Comparison of ENCODE assay signal across 8 cellular contexts in genomic region chr1:155856257-155856974, GRCh38. TPM values are rescaled to one million over a fixed set of nuclear protein-coding genes. Genes with fewer than 3 reads are reported as not detected.
A peak's percentile ranks its signal among the peaks of the same experiment; 100 is the strongest.
DNase-seq lines count a peak whose midpoint lies in the region; ATAC-seq and TF ChIP-seq lines count a peak whose summit lies in the region.

No MANE protein-coding gene starts in this region.

- peak overlapping the region; percentile 84 for H3K9ac ChIP-seq in rectal smooth muscle tissue (ENCODE audit: low read length)

- H3K27me3 ChIP-seq in rectal smooth muscle tissue (ENCODE audit: control insufficient read depth, insufficient read depth, low read length) = no peaks in the 10 kb centered on the region

- peaks cover 2 to 3% of the 10 kb centered on the region in 2 donors for H3K27me3 Mint-ChIP-seq in T-cell

- H3K27ac Mint-ChIP-seq in T-cell = peak overlapping the region; percentile 97 to 99

- no peak for TF ChIP-seq CTCF in GM12864 (IDR thresholded peaks at IDR 0.05; ENCODE audit: low read depth, low read length, missing control alignments)
- no peak for TF ChIP-seq CTCF in fibroblast of pulmonary artery (IDR thresholded peaks at IDR 0.05; ENCODE audit: low read length, missing control alignments)

- ATAC-seq in T-cell (replicated peaks in 1 of 4) (no peak), GM19351 (IDR thresholded peaks at IDR 0.05; ENCODE audit: unreplicated experiment) (no peak), GM21825 (IDR thresholded peaks at IDR 0.05; ENCODE audit: unreplicated experiment) (no peak)

- H3K36me3 Mint-ChIP-seq in T-cell = peaks cover 20% of the 10 kb centered on the region

- H3K27ac ChIP-seq in rectal smooth muscle tissue (ENCODE audit: low read depth, low read length) = peak overlapping the region; percentile 85

- peak overlapping the region; percentile 96 to 98 (median 97) for H3K4me3 Mint-ChIP-seq in T-cell

- H3K4me3 ChIP-seq in GM12864 (ENCODE audit: low read depth, low read length) = peak overlapping the region; percentile 73
- H3K4me3 ChIP-seq in fibroblast of pulmonary artery (replicated peaks; ENCODE audit: low read depth, low read length) = peak overlapping the region; percentile 97
- H3K4me3 ChIP-seq in rectal smooth muscle tissue (ENCODE audit: low read length) = peak overlapping the region; percentile 94

- peaks cover 5% of the 10 kb centered on the region for H3K36me3 ChIP-seq in rectal smooth muscle tissue (ENCODE audit: control insufficient read depth, insufficient read depth, low read length)

- POLR2A ChIA-PET in T-cell (lab: Charles Lee) = interaction anchor here (0.6 to 0.7 kb wide), 4 partner anchors 8 to 45 kb away, joined by 3 to 8 read pairs (median 4); no protein-coding TSS in a partner anchor

- no peaks in the 10 kb centered on the region for H3K9me3 Mint-ChIP-seq in T-cell

- peaks cover 5% of the 10 kb centered on the region for H3K4me1 ChIP-seq in rectal smooth muscle tissue (ENCODE audit: control insufficient read depth, insufficient read depth, low read length)

- peaks cover 50 to 68% (median 65%) of the 10 kb centered on the region in 3 donors for H3K4me1 Mint-ChIP-seq in T-cell

- CTCF ChIA-PET in T-cell (lab: Charles Lee) = no interaction called here

- no peak for DNase-seq in GM12864 (ENCODE audit: low read depth)
- peak in 2 of 34 experiments; percentile 2 to 5 for DNase-seq in T-cell
- DNase-seq in fibroblast of pulmonary artery (ENCODE audit: low read depth) = no peak
- no peak for DNase-seq in SKM-1 (lab: John Stamatoyannopoulos, UW; ENCODE audit: unreplicated experiment)
- DNase-seq in retina = no peak

RNA-seq across cellular contexts. Expression of gene GON4L, which starts 0.6 kb away (rescaled TPM):
- total RNA-seq in T-cell = 100 to 1,000 TPM; 101 to 113 (median 105) TPM

RNA-seq across cellular contexts. Expression of gene SYT11, which starts 3.0 kb away (rescaled TPM):
- total RNA-seq in T-cell = 10 to 100 TPM in 2 of 5 donors, 1 to 10 TPM in 3; 8.6 to 19.8 (median 9.0) TPM

RNA-seq across cellular contexts. Expression of gene RIT1, which starts 54.7 kb away (rescaled TPM):
- total RNA-seq in T-cell = 10 to 100 TPM; 35.3 to 56.4 (median 39.2) TPM
